In the genomic region with DNA sequence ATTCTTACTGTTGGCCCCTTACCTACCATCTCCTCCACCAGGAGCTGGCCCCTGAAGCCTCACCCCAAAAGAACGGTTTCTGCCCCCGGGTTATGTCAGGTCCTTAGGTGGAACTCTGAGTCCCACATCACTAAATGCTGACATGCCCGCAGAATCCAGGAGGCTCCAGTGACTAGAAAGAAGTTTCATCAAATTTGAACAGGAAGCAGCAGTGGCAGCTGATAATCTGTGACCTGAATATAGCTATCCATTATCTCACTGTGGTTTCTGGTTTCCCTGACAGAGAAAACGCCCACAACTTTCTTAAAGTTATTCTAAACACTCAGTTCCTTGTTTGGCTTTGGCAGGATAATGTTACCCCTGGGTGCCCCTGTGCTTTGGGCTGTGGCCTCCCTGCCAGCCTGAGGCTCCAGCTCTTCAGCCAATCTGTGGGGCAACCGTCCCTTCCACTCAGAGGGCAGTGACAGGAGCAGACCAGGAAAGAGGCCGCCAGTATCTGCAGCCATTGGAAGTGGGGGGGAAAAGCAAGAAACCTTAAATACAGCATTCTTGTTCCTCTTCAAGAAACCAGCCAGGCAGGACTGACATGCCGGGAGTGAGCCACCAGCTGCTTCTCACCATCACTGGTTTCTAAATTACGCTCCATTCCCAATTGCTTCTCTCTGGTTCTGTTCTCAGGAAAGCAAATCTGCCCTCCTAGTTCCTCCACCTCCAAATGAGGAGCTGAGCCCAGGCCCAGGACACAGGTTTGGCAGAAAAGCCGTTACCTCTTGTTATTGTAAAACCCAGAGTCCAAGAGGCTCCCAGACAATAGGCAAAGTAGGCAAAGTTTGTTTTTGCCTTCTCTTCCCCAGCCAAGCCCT, we compare ENCODE assay signal across 1 cellular context.
A peak's percentile ranks its signal among the peaks of the same experiment; 100 is the strongest.
TF ChIP-seq lines count a peak whose summit lies in the region.

No MANE protein-coding gene starts in this region.

TF ChIP-seq in K562, 482 proteins besides CTCF, POLR2A, EP300 and RAD21 (continued from another document and continues in another):
- TF ChIP-seq, protein P1, sequence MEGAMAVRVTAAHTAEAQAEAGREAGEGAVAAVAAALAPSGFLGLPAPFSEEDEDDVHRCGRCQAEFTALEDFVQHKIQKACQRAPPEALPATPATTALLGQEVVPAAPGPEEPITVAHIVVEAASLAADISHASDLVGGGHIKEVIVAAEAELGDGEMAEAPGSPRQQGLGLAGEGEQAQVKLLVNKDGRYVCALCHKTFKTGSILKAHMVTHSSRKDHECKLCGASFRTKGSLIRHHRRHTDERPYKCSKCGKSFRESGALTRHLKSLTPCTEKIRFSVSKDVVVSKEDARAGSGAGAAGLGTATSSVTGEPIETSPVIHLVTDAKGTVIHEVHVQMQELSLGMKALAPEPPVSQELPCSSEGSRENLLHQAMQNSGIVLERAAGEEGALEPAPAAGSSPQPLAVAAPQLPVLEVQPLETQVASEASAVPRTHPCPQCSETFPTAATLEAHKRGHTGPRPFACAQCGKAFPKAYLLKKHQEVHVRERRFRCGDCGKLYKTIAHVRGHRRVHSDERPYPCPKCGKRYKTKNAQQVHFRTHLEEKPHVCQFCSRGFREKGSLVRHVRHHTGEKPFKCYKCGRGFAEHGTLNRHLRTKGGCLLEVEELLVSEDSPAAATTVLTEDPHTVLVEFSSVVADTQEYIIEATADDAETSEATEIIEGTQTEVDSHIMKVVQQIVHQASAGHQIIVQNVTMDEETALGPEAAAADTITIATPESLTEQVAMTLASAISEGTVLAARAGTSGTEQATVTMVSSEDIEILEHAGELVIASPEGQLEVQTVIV (CRISPR knock-in tag; IDR thresholded peaks at IDR 0.05; ENCODE audit: borderline replicate concordance) = no peak
- 0 out of 2 replicates have a peak, but pooled peaks have one; percentile 13 for TF ChIP-seq CXXC5 (CRISPR knock-in tag; IDR thresholded peaks at IDR 0.05)
- no peak for TF ChIP-seq ZNF436 (CRISPR knock-in tag; IDR thresholded peaks at IDR 0.05)
- TF ChIP-seq TBP (optimal IDR thresholded peaks at IDR 0.05; ENCODE audit: low read depth, low read length) = peak; percentile 47
- no peak for TF ChIP-seq POLR3A (IDR thresholded peaks at IDR 0.05; ENCODE audit: borderline replicate concordance, extremely low read depth, insufficient read depth, insufficient read length)
- TF ChIP-seq ZKSCAN8 (CRISPR knock-in tag; IDR thresholded peaks at IDR 0.05) = 0 out of 2 replicates have a peak, but pooled peaks have one; percentile 25
- peak; percentile 82 for TF ChIP-seq KLF16 (IDR thresholded peaks at IDR 0.05)
- no peak for TF ChIP-seq XRCC3 (IDR thresholded peaks at IDR 0.05)
- TF ChIP-seq, protein P2, sequence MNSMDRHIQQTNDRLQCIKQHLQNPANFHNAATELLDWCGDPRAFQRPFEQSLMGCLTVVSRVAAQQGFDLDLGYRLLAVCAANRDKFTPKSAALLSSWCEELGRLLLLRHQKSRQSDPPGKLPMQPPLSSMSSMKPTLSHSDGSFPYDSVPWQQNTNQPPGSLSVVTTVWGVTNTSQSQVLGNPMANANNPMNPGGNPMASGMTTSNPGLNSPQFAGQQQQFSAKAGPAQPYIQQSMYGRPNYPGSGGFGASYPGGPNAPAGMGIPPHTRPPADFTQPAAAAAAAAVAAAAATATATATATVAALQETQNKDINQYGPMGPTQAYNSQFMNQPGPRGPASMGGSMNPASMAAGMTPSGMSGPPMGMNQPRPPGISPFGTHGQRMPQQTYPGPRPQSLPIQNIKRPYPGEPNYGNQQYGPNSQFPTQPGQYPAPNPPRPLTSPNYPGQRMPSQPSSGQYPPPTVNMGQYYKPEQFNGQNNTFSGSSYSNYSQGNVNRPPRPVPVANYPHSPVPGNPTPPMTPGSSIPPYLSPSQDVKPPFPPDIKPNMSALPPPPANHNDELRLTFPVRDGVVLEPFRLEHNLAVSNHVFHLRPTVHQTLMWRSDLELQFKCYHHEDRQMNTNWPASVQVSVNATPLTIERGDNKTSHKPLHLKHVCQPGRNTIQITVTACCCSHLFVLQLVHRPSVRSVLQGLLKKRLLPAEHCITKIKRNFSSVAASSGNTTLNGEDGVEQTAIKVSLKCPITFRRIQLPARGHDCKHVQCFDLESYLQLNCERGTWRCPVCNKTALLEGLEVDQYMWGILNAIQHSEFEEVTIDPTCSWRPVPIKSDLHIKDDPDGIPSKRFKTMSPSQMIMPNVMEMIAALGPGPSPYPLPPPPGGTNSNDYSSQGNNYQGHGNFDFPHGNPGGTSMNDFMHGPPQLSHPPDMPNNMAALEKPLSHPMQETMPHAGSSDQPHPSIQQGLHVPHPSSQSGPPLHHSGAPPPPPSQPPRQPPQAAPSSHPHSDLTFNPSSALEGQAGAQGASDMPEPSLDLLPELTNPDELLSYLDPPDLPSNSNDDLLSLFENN (IDR thresholded peaks at IDR 0.05; ENCODE audit: low read depth in 2 of 2, low read length in 2 of 2) = peak in 1 of 2 experiments; percentile 89; a peak in 1 of 4 replicates
- TF ChIP-seq, protein P3, sequence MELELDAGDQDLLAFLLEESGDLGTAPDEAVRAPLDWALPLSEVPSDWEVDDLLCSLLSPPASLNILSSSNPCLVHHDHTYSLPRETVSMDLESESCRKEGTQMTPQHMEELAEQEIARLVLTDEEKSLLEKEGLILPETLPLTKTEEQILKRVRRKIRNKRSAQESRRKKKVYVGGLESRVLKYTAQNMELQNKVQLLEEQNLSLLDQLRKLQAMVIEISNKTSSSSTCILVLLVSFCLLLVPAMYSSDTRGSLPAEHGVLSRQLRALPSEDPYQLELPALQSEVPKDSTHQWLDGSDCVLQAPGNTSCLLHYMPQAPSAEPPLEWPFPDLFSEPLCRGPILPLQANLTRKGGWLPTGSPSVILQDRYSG (tag; conservative IDR thresholded peaks at IDR 0.05; ENCODE audit: low read depth) = no peak
- TF ChIP-seq, protein P4, sequence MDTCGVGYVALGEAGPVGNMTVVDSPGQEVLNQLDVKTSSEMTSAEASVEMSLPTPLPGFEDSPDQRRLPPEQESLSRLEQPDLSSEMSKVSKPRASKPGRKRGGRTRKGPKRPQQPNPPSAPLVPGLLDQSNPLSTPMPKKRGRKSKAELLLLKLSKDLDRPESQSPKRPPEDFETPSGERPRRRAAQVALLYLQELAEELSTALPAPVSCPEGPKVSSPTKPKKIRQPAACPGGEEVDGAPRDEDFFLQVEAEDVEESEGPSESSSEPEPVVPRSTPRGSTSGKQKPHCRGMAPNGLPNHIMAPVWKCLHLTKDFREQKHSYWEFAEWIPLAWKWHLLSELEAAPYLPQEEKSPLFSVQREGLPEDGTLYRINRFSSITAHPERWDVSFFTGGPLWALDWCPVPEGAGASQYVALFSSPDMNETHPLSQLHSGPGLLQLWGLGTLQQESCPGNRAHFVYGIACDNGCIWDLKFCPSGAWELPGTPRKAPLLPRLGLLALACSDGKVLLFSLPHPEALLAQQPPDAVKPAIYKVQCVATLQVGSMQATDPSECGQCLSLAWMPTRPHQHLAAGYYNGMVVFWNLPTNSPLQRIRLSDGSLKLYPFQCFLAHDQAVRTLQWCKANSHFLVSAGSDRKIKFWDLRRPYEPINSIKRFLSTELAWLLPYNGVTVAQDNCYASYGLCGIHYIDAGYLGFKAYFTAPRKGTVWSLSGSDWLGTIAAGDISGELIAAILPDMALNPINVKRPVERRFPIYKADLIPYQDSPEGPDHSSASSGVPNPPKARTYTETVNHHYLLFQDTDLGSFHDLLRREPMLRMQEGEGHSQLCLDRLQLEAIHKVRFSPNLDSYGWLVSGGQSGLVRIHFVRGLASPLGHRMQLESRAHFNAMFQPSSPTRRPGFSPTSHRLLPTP (IDR thresholded peaks at IDR 0.05; ENCODE audit: borderline replicate concordance, extremely low read depth, insufficient read length) = no peak
- peak; percentile 80 for TF ChIP-seq GTF2E2 (tag; IDR thresholded peaks at IDR 0.05)
- no peak for TF ChIP-seq NFIX (CRISPR knock-in tag; IDR thresholded peaks at IDR 0.05; ENCODE audit: low read depth)
- TF ChIP-seq POLR2AphosphoS5 (IDR thresholded peaks at IDR 0.05; ENCODE audit: control insufficient read depth, insufficient read depth, low read depth, low read length) = peak; percentile 88
- TF ChIP-seq KDM5B (IDR thresholded peaks at IDR 0.05; ENCODE audit: insufficient replicate concordance, low read depth, low read length) = peak; percentile 58
- peak; percentile 88 for TF ChIP-seq LCOR (CRISPR knock-in tag; IDR thresholded peaks at IDR 0.05)
- TF ChIP-seq, protein P5, sequence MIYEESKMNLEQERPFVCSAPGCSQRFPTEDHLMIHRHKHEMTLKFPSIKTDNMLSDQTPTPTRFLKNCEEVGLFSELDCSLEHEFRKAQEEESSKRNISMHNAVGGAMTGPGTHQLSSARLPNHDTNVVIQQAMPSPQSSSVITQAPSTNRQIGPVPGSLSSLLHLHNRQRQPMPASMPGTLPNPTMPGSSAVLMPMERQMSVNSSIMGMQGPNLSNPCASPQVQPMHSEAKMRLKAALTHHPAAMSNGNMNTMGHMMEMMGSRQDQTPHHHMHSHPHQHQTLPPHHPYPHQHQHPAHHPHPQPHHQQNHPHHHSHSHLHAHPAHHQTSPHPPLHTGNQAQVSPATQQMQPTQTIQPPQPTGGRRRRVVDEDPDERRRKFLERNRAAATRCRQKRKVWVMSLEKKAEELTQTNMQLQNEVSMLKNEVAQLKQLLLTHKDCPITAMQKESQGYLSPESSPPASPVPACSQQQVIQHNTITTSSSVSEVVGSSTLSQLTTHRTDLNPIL (CRISPR knock-in tag; IDR thresholded peaks at IDR 0.05) = no peak
- no peak for TF ChIP-seq FOXK1 (CRISPR knock-in tag; IDR thresholded peaks at IDR 0.05; ENCODE audit: borderline replicate concordance)
- TF ChIP-seq, protein P6, sequence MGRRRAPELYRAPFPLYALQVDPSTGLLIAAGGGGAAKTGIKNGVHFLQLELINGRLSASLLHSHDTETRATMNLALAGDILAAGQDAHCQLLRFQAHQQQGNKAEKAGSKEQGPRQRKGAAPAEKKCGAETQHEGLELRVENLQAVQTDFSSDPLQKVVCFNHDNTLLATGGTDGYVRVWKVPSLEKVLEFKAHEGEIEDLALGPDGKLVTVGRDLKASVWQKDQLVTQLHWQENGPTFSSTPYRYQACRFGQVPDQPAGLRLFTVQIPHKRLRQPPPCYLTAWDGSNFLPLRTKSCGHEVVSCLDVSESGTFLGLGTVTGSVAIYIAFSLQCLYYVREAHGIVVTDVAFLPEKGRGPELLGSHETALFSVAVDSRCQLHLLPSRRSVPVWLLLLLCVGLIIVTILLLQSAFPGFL (CRISPR knock-in tag; IDR thresholded peaks at IDR 0.05) = no peak
- peak; percentile 76 for TF ChIP-seq NFE2 (IDR thresholded peaks at IDR 0.05; ENCODE audit: low read depth)
- TF ChIP-seq ZNF431 (CRISPR knock-in tag; IDR thresholded peaks at IDR 0.05) = no peak
- TF ChIP-seq ZNF384 (IDR thresholded peaks at IDR 0.05; ENCODE audit: low read depth, low read length) = no peak; the same call in 1 of the 2 replicates
- TF ChIP-seq POLR2AphosphoS2 (IDR thresholded peaks at IDR 0.05; ENCODE audit: low read length) = no peak
- peak; percentile 92 for TF ChIP-seq NCOR1 (IDR thresholded peaks at IDR 0.05)
- TF ChIP-seq CREM (IDR thresholded peaks at IDR 0.05; ENCODE audit: low read depth) = peak; percentile 78
- TF ChIP-seq ARID1B (IDR thresholded peaks at IDR 0.05) = peak; percentile 95
- TF ChIP-seq SETDB1 (IDR thresholded peaks at IDR 0.05; ENCODE audit: low read length) = no peak
- TF ChIP-seq MIER1 (IDR thresholded peaks at IDR 0.05; ENCODE audit: low read depth) = no peak
- TF ChIP-seq TAF15 (IDR thresholded peaks at IDR 0.05; ENCODE audit: low read depth, low read length) = no peak
- no peak for TF ChIP-seq ZC3H4 (CRISPR knock-in tag; IDR thresholded peaks at IDR 0.05; ENCODE audit: borderline replicate concordance)
- TF ChIP-seq CHD2 (IDR thresholded peaks at IDR 0.05; ENCODE audit: low read depth, low read length) = 0 out of 2 replicates have a peak, but pooled peaks have one; percentile 11
- no peak for TF ChIP-seq SMAD2 (IDR thresholded peaks at IDR 0.05; ENCODE audit: low read depth, low read length)
- 0 out of 2 replicates have a peak, but pooled peaks have one; percentile 55 for TF ChIP-seq RUNX1 (IDR thresholded peaks at IDR 0.05; ENCODE audit: low read depth)
- TF ChIP-seq, protein P7, sequence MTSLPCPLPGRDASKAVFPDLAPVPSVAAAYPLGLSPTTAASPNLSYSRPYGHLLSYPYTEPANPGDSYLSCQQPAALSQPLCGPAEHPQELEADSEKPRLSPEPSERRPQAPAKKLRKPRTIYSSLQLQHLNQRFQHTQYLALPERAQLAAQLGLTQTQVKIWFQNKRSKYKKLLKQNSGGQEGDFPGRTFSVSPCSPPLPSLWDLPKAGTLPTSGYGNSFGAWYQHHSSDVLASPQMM (CRISPR knock-in tag; IDR thresholded peaks at IDR 0.05) = no peak
- no peak for TF ChIP-seq ZNF41 (CRISPR knock-in tag; conservative IDR thresholded peaks at IDR 0.05)
- TF ChIP-seq NR4A1 (CRISPR knock-in tag; IDR thresholded peaks at IDR 0.05) = no peak
- peak; percentile 42; the same call in 1 of the 2 replicates for TF ChIP-seq NR4A1 (tag; IDR thresholded peaks at IDR 0.05)
- TF ChIP-seq, protein P8, sequence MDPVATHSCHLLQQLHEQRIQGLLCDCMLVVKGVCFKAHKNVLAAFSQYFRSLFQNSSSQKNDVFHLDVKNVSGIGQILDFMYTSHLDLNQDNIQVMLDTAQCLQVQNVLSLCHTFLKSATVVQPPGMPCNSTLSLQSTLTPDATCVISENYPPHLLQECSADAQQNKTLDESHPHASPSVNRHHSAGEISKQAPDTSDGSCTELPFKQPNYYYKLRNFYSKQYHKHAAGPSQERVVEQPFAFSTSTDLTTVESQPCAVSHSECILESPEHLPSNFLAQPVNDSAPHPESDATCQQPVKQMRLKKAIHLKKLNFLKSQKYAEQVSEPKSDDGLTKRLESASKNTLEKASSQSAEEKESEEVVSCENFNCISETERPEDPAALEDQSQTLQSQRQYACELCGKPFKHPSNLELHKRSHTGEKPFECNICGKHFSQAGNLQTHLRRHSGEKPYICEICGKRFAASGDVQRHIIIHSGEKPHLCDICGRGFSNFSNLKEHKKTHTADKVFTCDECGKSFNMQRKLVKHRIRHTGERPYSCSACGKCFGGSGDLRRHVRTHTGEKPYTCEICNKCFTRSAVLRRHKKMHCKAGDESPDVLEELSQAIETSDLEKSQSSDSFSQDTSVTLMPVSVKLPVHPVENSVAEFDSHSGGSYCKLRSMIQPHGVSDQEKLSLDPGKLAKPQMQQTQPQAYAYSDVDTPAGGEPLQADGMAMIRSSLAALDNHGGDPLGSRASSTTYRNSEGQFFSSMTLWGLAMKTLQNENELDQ (CRISPR knock-in tag; IDR thresholded peaks at IDR 0.05; ENCODE audit: borderline replicate concordance) = peak; percentile 58; the same call in 1 of the 2 replicates
- TF ChIP-seq PPARD (CRISPR knock-in tag; IDR thresholded peaks at IDR 0.05) = no peak
- no peak for TF ChIP-seq STAG1 (CRISPR knock-in tag; IDR thresholded peaks at IDR 0.05; ENCODE audit: borderline replicate concordance)
- TF ChIP-seq ZNF324 (CRISPR knock-in tag; IDR thresholded peaks at IDR 0.05) = no peak
- TF ChIP-seq JUN (IDR thresholded peaks at IDR 0.05; ENCODE audit: borderline replicate concordance, low read depth, low read length) = 0 out of 2 replicates have a peak, but pooled peaks have one; percentile 18
- TF ChIP-seq JUN (CRISPR knock-in tag; IDR thresholded peaks at IDR 0.05; ENCODE audit: borderline replicate concordance) = no peak
- TF ChIP-seq ZNF239 (CRISPR knock-in tag; IDR thresholded peaks at IDR 0.05) = no peak
- no peak for TF ChIP-seq ATF1 (CRISPR knock-in tag; IDR thresholded peaks at IDR 0.05)
- 0 out of 2 replicates have a peak, but pooled peaks have one; percentile 19 for TF ChIP-seq ATF1 (tag; IDR thresholded peaks at IDR 0.05)
- no peak for TF ChIP-seq HLTF (IDR thresholded peaks at IDR 0.05)
- TF ChIP-seq, protein P9, sequence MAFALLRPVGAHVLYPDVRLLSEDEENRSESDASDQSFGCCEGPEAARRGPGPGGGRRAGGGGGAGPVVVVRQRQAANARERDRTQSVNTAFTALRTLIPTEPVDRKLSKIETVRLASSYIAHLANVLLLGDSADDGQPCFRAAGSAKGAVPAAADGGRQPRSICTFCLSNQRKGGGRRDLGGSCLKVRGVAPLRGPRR (CRISPR knock-in tag; IDR thresholded peaks at IDR 0.05) = no peak
- no peak for TF ChIP-seq NR2C2 (CRISPR knock-in tag; IDR thresholded peaks at IDR 0.05)
- peak; percentile 27; the same call in 1 of the 2 replicates for TF ChIP-seq NR2C2 (tag; IDR thresholded peaks at IDR 0.05)
